Comparison of ENCODE assay signal across 26 cellular contexts in genomic region chr2:241655516-241656189, GRCh38.
"Had no signal": no experiment of that assay in that cellular context is flagged by ENCODE, and none has a peak within 500 bp of the region (broad histone marks: within the 10 kb centered on the region; RNA-seq: fewer than 3 reads in every experiment).

No MANE protein-coding gene starts in this region.

- H3K9me3 Mint-ChIP-seq: natural killer cell; neural progenitor cell; stimulated activated memory B cell treated with anti-CD40 and anti-IgM and Interleukin-4, amounts not matched to agents 10 μg/mL and 1 μg/mL and 100 μg/mL, for 72 hours; stimulated activated naive CD8-positive, alpha-beta T cell treated with anti-CD3 and anti-CD28 coated beads, Interleukin-15, Interleukin-2, amounts not matched to agents 100 ng/mL and 50 ng/mL, for 24 hours had no signal

- H3K27ac Mint-ChIP-seq: natural killer cell; neural progenitor cell; progenitor cell of endocrine pancreas; stimulated activated memory B cell treated with anti-CD40 and anti-IgM and Interleukin-4, amounts not matched to agents 10 μg/mL and 1 μg/mL and 100 μg/mL, for 72 hours; stimulated activated naive CD8-positive, alpha-beta T cell treated with anti-CD3 and anti-CD28 coated beads, Interleukin-15, Interleukin-2, amounts not matched to agents 100 ng/mL and 50 ng/mL, for 24 hours had no signal

- H3K36me3 ChIP-seq: neural progenitor cell had no signal

- H3K4me3 ChIP-seq: dorsolateral prefrontal cortex, esophagus muscularis mucosa, gastrocnemius medialis, left lung, lung, neural progenitor cell, pancreas, right lobe of liver, spleen, testis, tibial nerve had no signal

- DNase-seq: central memory CD4-positive, alpha-beta T cell; cortex of kidney; dorsolateral prefrontal cortex; effector memory CD4-positive, alpha-beta T cell; gastrocnemius medialis; islet precursor cell; mesendoderm; natural killer cell; nucleus accumbens; right lobe of liver; spleen; stimulated activated CD4-positive, alpha-beta T cell treated with anti-CD3 and anti-CD28 coated beads, Interleukin-15, amount 100 ng/mL, for 24 hours; stimulated activated CD4-positive, alpha-beta T cell treated with anti-CD3 and anti-CD28 coated beads, Interleukin-1b, Interleukin-23, amount 100 ng/mL, for 48 hours; stimulated activated CD4-positive, alpha-beta T cell treated with anti-CD3 and anti-CD28 coated beads, Interleukin-4, amount 100 ng/mL, for 24 hours; testis had no signal

- H3K27me3 ChIP-seq: dorsolateral prefrontal cortex, esophagus muscularis mucosa, gastrocnemius medialis, left lung, neural progenitor cell, pancreas, right lobe of liver, spleen, testis, tibial nerve had no signal

- H3K4me3 Mint-ChIP-seq: natural killer cell; neural progenitor cell; stimulated activated memory B cell treated with anti-CD40 and anti-IgM and Interleukin-4, amounts not matched to agents 10 μg/mL and 1 μg/mL and 100 μg/mL, for 72 hours; stimulated activated naive CD8-positive, alpha-beta T cell treated with anti-CD3 and anti-CD28 coated beads, Interleukin-15, Interleukin-2, amounts not matched to agents 100 ng/mL and 50 ng/mL, for 24 hours had no signal

- H2AFZ ChIP-seq: neural progenitor cell had no signal

- H3K4me2 ChIP-seq: neural progenitor cell had no signal

- H3K4me1 Mint-ChIP-seq: stimulated activated memory B cell treated with anti-CD40 and anti-IgM and Interleukin-4, amounts not matched to agents 10 μg/mL and 1 μg/mL and 100 μg/mL, for 72 hours had no signal

- ATAC-seq: gastrocnemius medialis; left lung; natural killer cell; pancreas; right lobe of liver; stimulated activated memory B cell treated with anti-CD40 and anti-IgM and Interleukin-4, amounts not matched to agents 10 μg/mL and 1 μg/mL and 100 μg/mL, for 72 hours had no signal

- H3K9me3 ChIP-seq: esophagus muscularis mucosa, gastrocnemius medialis, left lung, pancreas, right lobe of liver, spleen, testis, tibial nerve had no signal

- H3K27ac ChIP-seq: dorsolateral prefrontal cortex, epithelial cell of prostate, esophagus muscularis mucosa, gastrocnemius medialis, left lung, neural progenitor cell, pancreas, right lobe of liver, testis, tibial nerve had no signal

- FAIRE-seq: endometrium, pancreas had no signal

- H3K9ac ChIP-seq: neural progenitor cell had no signal

- H3K4me1 ChIP-seq: gastrocnemius medialis, left lung, neural progenitor cell, pancreas, right lobe of liver, spleen, testis, tibial nerve had no signal

- H3K27me3 Mint-ChIP-seq: progenitor cell of endocrine pancreas; stimulated activated memory B cell treated with anti-CD40 and anti-IgM and Interleukin-4, amounts not matched to agents 10 μg/mL and 1 μg/mL and 100 μg/mL, for 72 hours; stimulated activated naive CD8-positive, alpha-beta T cell treated with anti-CD3 and anti-CD28 coated beads, Interleukin-15, Interleukin-2, amounts not matched to agents 100 ng/mL and 50 ng/mL, for 24 hours had no signal
